In genomic region chr6:37242429-37243052, GRCh38 we compare ENCODE assay signal across 10 cellular contexts. TPM values are rescaled to one million over a fixed set of nuclear protein-coding genes. Genes with fewer than 3 reads are reported as not detected.
A peak's percentile ranks its signal among the peaks of the same experiment; 100 is the strongest.
DNase-seq lines count a peak whose midpoint lies in the region; ATAC-seq, FAIRE-seq and TF ChIP-seq lines count a peak whose summit lies in the region.
"Had no signal": no experiment of that assay in that cellular context is flagged by ENCODE, and none has a peak within 500 bp of the region (broad histone marks: within the 10 kb centered on the region; RNA-seq: fewer than 3 reads in every experiment).

No MANE protein-coding gene starts in this region.

- H3K9ac ChIP-seq in keratinocyte (ENCODE audit: control insufficient read depth, extremely low read depth, insufficient read depth, low read length): peak overlapping the region; percentile 56

- H3K36me3 Mint-ChIP-seq in activated T-cell treated with anti-CD3 and anti-CD28 coated beads, Interleukin-2, amount 50 U/mL, for 72 hours (ENCODE audit: insufficient read depth in 2 of 2): no peaks in the 10 kb centered on the region
- no peaks in the 10 kb centered on the region for H3K36me3 Mint-ChIP-seq in progenitor cell of endocrine pancreas (ENCODE audit: insufficient read depth)

- H2AFZ ChIP-seq in keratinocyte (ENCODE audit: control insufficient read depth, low read length): peak overlapping the region; percentile 84

- no peaks in the 10 kb centered on the region for H3K9me3 Mint-ChIP-seq in activated T-cell treated with anti-CD3 and anti-CD28 coated beads, Interleukin-2, amount 50 U/mL, for 72 hours
- H3K9me3 Mint-ChIP-seq in progenitor cell of endocrine pancreas (ENCODE audit: low read depth): peaks cover 4% of the 10 kb centered on the region

- dilution Hi-C loops in keratinocyte (cut with MboI; ENCODE audit: extremely low pct_ligation_motif_present, low sequenced_read_pairs): no loop called here

- H3K9me3 ChIP-seq in adrenal gland (replicated peaks in 1 of 3) (no peaks in the 10 kb centered on the region), keratinocyte (ENCODE audit: control insufficient read depth, low read depth, low read length) (no peaks in the 10 kb centered on the region), upper lobe of left lung (no peaks in the 10 kb centered on the region)

- H3K27ac ChIP-seq in adrenal gland (peak overlapping the region; percentile 23 to 92 (median 87)), keratinocyte (ENCODE audit: control insufficient read depth, insufficient read depth, low read length) (peak overlapping the region; percentile 71), upper lobe of left lung (peak overlapping the region; percentile 15 to 76 (median 72)), substantia nigra (ENCODE audit: low read depth, low read length, poor library complexity, severe bottlenecking) (no peak overlapping the region)

- ATAC-seq in activated T-cell treated with anti-CD3 and anti-CD28 coated beads, Interleukin-2, amount 50 U/mL, for 72 hours (replicated peaks in 1 of 2): peak in 1 of 2 donors; percentile 38
- peak in 1 of 2 donors; percentile 66 for ATAC-seq in upper lobe of left lung (ENCODE audit: low FRiP score in 2 of 2)

- H4K20me1 ChIP-seq in keratinocyte (ENCODE audit: control insufficient read depth, extremely low read depth, insufficient read depth, low read length): no peaks in the 10 kb centered on the region

- peaks cover 24 to 35% of the 10 kb centered on the region in 2 donors for H3K4me1 ChIP-seq in adrenal gland (replicated peaks in 1 of 2)
- H3K4me1 ChIP-seq in keratinocyte (ENCODE audit: control insufficient read depth, extremely low read depth, insufficient read depth, low read length): peaks cover 52% of the 10 kb centered on the region
- peaks cover 13 to 34% (median 31%) of the 10 kb centered on the region in 4 donors for H3K4me1 ChIP-seq in upper lobe of left lung

- TF ChIP-seq POLR2A in adrenal gland (IDR thresholded peaks at IDR 0.05): peak in 1 of 2 donors; percentile 49
- TF ChIP-seq POLR2A in upper lobe of left lung (IDR thresholded peaks at IDR 0.05): no peak

- H3K27ac Mint-ChIP-seq in activated T-cell treated with anti-CD3 and anti-CD28 coated beads, Interleukin-2, amount 50 U/mL, for 72 hours: peak overlapping the region; percentile 53
- no peak overlapping the region for H3K27ac Mint-ChIP-seq in progenitor cell of endocrine pancreas

- no peaks in the 10 kb centered on the region for H3K27me3 Mint-ChIP-seq in activated T-cell treated with anti-CD3 and anti-CD28 coated beads, Interleukin-2, amount 50 U/mL, for 72 hours (ENCODE audit: low read depth)
- H3K27me3 Mint-ChIP-seq in progenitor cell of endocrine pancreas: no peaks in the 10 kb centered on the region

- no peak overlapping the region for H3K4me3 ChIP-seq in adrenal gland
- H3K4me3 ChIP-seq in keratinocyte (ENCODE audit: control insufficient read depth in 2 of 3, extremely low read depth in 1 of 3, insufficient read depth in 2 of 3, low read depth in 1 of 3, low read length in 3 of 3): no peak overlapping the region
- no peak overlapping the region for H3K4me3 ChIP-seq in upper lobe of left lung

- H3K4me3 Mint-ChIP-seq in activated T-cell treated with anti-CD3 and anti-CD28 coated beads, Interleukin-2, amount 50 U/mL, for 72 hours: peak overlapping the region; percentile 1 to 49
- H3K4me3 Mint-ChIP-seq in progenitor cell of endocrine pancreas (ENCODE audit: low read depth): no peak overlapping the region

- no peaks in the 10 kb centered on the region for H3K79me2 ChIP-seq in keratinocyte (ENCODE audit: control insufficient read depth, insufficient read depth, low read length)

- peak; percentile 31 to 33 for DNase-seq in activated T-cell treated with anti-CD3 and anti-CD28 coated beads, Interleukin-2, amount 50 U/mL, for 72 hours
- DNase-seq in activated T-cell treated with anti-CD3 and anti-CD28 coated beads for 4 hours (no peak), adrenal gland (peak; percentile 57 to 83 (median 78)), keratinocyte (ENCODE audit: low read depth, low spot score) (peak; percentile 89), upper lobe of left lung (peak in 1 of 2 donors; percentile 50), substantia nigra (lab: John Stamatoyannopoulos, UW) (no peak), progenitor cell of endocrine pancreas (ENCODE audit: low spot score, unreplicated experiment) (no peak), NCI-H2029 treated with DMSO at 0.1 percent for 48 hours (lab: John Stamatoyannopoulos, UW) (no peak)
- DNase-seq: Karpas-422 had no signal

- H3K4me1 Mint-ChIP-seq in activated T-cell treated with anti-CD3 and anti-CD28 coated beads, Interleukin-2, amount 50 U/mL, for 72 hours (ENCODE audit: low read depth): peaks cover 55% of the 10 kb centered on the region
- H3K4me1 Mint-ChIP-seq in progenitor cell of endocrine pancreas (ENCODE audit: low read depth): no peaks in the 10 kb centered on the region

- H3K27me3 ChIP-seq in adrenal gland (no peaks in the 10 kb centered on the region), keratinocyte (ENCODE audit: control insufficient read depth, extremely low read depth, insufficient read depth, low read length) (no peaks in the 10 kb centered on the region), upper lobe of left lung (no peaks in the 10 kb centered on the region)

- 78 to 100% (median 89%) methylated on average over 1 of the region's 1 CpG for WGBS in adrenal gland, 4 donors
- WGBS in upper lobe of left lung, 2 donors: 79 to 85% methylated on average over 1 of the region's 1 CpG

- TF ChIP-seq EP300 in upper lobe of left lung (IDR thresholded peaks at IDR 0.05): peak in 1 of 4 donors; percentile 17

- intact Hi-C loops in adrenal gland (cut with DNase I): no loop called here

- FAIRE-seq in keratinocyte (lab: Jason Lieb, UNC): peak; percentile 81
- FAIRE-seq: endometrium had no signal

- TF ChIP-seq CTCF in adrenal gland (IDR thresholded peaks at IDR 0.05) (no peak), keratinocyte (optimal IDR thresholded peaks at IDR 0.05 in 1 of 3, IDR thresholded peaks at IDR 0.05 in 1 of 3, conservative IDR thresholded peaks at IDR 0.05 in 1 of 3; ENCODE audit: extremely low read depth in 1 of 3, insufficient read depth in 2 of 3, low read length in 3 of 3) (no peak), upper lobe of left lung (IDR thresholded peaks at IDR 0.05) (no peak), progenitor cell of endocrine pancreas (IDR thresholded peaks at IDR 0.05; ENCODE audit: unreplicated experiment) (no peak)

- no peaks in the 10 kb centered on the region for H3K36me3 ChIP-seq in adrenal gland (replicated peaks in 1 of 2)
- H3K36me3 ChIP-seq in keratinocyte (ENCODE audit: control insufficient read depth in 2 of 2, extremely low read depth in 1 of 2, insufficient read depth in 2 of 2, low read length in 2 of 2): no peaks in the 10 kb centered on the region
- no peaks in the 10 kb centered on the region for H3K36me3 ChIP-seq in upper lobe of left lung

- peak overlapping the region; percentile 76 for H3K4me2 ChIP-seq in keratinocyte (ENCODE audit: control insufficient read depth, extremely low read depth, insufficient read depth, low read depth, low read length)

- H3K9me1 ChIP-seq in keratinocyte (ENCODE audit: control insufficient read depth, extremely low read depth, insufficient read depth, low read length): no peaks in the 10 kb centered on the region

RNA-seq across cellular contexts. Expression of gene TBC1D22B, which starts 15.0 kb away (rescaled TPM):
- total RNA-seq in activated T-cell treated with anti-CD3 and anti-CD28 coated beads, Interleukin-2, amount 50 U/mL, for 72 hours: 10 to 100 TPM; 23.2 to 24.4 TPM
- total RNA-seq in adrenal gland (10 to 100 TPM; 11.2 to 21.9 (median 17.3) TPM), upper lobe of left lung (10 to 100 TPM in 5 of 6 donors, 1 to 10 TPM in 1; 10.0 to 17.8 (median 10.9) TPM), progenitor cell of endocrine pancreas (14.6 and 17.1 TPM in 2 replicates)
- polyA plus RNA-seq in adrenal gland (10 to 100 TPM in 2 of 3 donors, 1 to 10 TPM in 1; 9.1 to 20.5 (median 12.4) TPM), keratinocyte (5.3 to 7.3 TPM (median 5.9 TPM) in 3 replicates)
- 6.8 TPM for polyA plus RNA-seq in keratinocyte (2011; ENCODE audit: low read depth)
- polyA plus RNA-seq in keratinocyte (2011; cell fraction: cytosol; rRNA removed): 7.3 TPM in 2 replicates
- 8.6 and 9.5 TPM in 2 replicates for polyA plus RNA-seq in keratinocyte (2011; cell fraction: nucleus; rRNA removed)
- 6.6 and 10.7 TPM in 2 replicates for polyA plus RNA-seq in keratinocyte (2012; ENCODE audit: low replicate concordance)
- polyA minus RNA-seq in keratinocyte: 5.0 to 6.8 TPM (median 5.0 TPM) in 3 replicates
- polyA minus RNA-seq in keratinocyte (2011; cell fraction: cytosol; rRNA and poly(A)+ RNA removed): 3.1 TPM
- 4.9 and 6.2 TPM in 2 replicates for polyA minus RNA-seq in keratinocyte (2011; cell fraction: nucleus; rRNA and poly(A)+ RNA removed)

RNA-seq across cellular contexts. Expression of gene TMEM217, which starts 15.4 kb away (rescaled TPM):
- 1 to 10 TPM; 6.8 to 9.3 TPM for total RNA-seq in activated T-cell treated with anti-CD3 and anti-CD28 coated beads, Interleukin-2, amount 50 U/mL, for 72 hours
- total RNA-seq in adrenal gland (10 to 100 TPM in 1 of 8 donors, 1 to 10 TPM in 6, not detected in 1; 1.5 to 23.2 (median 5.6) TPM), upper lobe of left lung (1 to 10 TPM in 4 of 6 donors, under 1 TPM in 2; 0.67 to 3.4 (median 1.1) TPM), progenitor cell of endocrine pancreas (1.4 and 2.5 TPM in 2 replicates)
- polyA plus RNA-seq in adrenal gland (10 to 100 TPM in 1 of 3 donors, 1 to 10 TPM in 2; 1.7 to 26.7 (median 5.2) TPM), keratinocyte (0.44 to 0.85 TPM (median 0.80 TPM) in 3 replicates)
- 9.2 TPM for polyA plus RNA-seq in keratinocyte (2011; ENCODE audit: low read depth)
- polyA plus RNA-seq in keratinocyte (2011; cell fraction: cytosol; rRNA removed): 0.57 and 1.1 TPM in 2 replicates
- polyA plus RNA-seq in keratinocyte (2011; cell fraction: nucleus; rRNA removed): 2.0 and 2.9 TPM in 2 replicates
- polyA plus RNA-seq in keratinocyte (2012; ENCODE audit: low replicate concordance): 0.37 and 4.8 TPM in 2 replicates
- 0.36 to 0.63 TPM (median 0.38 TPM) in 3 replicates for polyA minus RNA-seq in keratinocyte
- polyA minus RNA-seq in keratinocyte (2011; cell fraction: cytosol; rRNA and poly(A)+ RNA removed): 2.7 TPM
- polyA minus RNA-seq in keratinocyte (2011; cell fraction: nucleus; rRNA and poly(A)+ RNA removed): 2.5 and 2.6 TPM in 2 replicates

Comparison
In these comparisons a context has a peak if more than half of its experiments do, and no peak if none do; other contexts are left out.
1. DNase-seq: peak in activated T-cell treated with anti-CD3 and anti-CD28 coated beads, Interleukin-2, amount 50 U/mL, for 72 hours (2 of 2), adrenal gland (7 of 7) and keratinocyte (single experiment); none in activated T-cell treated with anti-CD3 and anti-CD28 coated beads for 4 hours (single experiment), substantia nigra (0 of 49), progenitor cell of endocrine pancreas (single experiment) and NCI-H2029 treated with DMSO at 0.1 percent for 48 hours (single experiment).